7 cellular contexts compared by ENCODE assay signal in the genomic region with DNA sequence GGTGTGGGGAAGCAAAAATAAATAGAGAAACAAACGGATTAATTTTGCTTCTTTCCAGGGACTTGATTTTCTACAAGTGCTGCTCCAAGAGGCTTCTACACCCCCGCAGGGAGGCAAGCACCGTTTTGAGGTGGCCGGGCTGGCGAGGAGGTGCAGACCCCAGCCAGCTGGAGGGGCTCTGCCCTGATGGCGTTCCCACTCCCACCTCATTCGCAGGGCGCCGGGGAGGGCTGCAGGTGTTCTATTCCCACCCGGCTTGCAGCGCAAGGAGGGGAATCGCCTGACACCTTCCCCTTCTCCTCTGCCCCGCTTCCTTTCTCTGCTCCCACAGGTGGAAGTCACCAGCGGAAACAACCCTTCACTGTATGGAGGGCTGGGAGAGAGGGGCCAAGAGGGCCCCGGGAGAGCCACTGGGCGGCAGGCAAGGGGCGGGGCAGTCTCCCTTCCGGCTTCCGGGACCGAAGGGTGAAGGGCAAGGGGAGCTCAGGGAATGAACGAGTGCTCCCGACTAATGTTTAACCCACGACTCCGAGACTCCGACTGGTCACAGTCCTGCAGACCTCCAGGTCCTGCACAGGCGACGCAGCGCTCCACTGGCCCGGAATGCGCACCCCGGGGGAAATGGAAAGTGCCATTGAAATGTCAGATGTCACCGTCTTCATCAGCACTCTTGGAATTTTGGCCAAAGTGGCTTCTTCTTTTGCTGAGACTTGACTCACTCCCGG. TPM values are rescaled to one million over a fixed set of nuclear protein-coding genes. Genes with fewer than 3 reads are reported as not detected.
DNase-seq lines count a peak whose midpoint lies in the region; ATAC-seq, FAIRE-seq and TF ChIP-seq lines count a peak whose summit lies in the region.

No MANE protein-coding gene starts in this region.

- DNase-seq in GM12891 (ENCODE audit: insufficient read length, low spot score) (peak; percentile 55), LHCN-M2 (ENCODE audit: low read depth) (peak; percentile 32), epidermal melanocyte (ENCODE audit: insufficient read length, low spot score) (peak; percentile 40)
- peak; percentile 56 for DNase-seq in activated CD4-positive, alpha-beta T cell treated with anti-CD3 and anti-CD28 coated beads for 48 hours

- no peaks in the 10 kb centered on the region for H3K27me3 ChIP-seq in mucosa of stomach (ENCODE audit: control insufficient read depth, insufficient read depth, low read length)

- peak overlapping the region; percentile 100 for H3K4me3 ChIP-seq in mucosa of stomach (ENCODE audit: low read length)

- H3K9ac ChIP-seq in mucosa of stomach (ENCODE audit: low read length), result peak overlapping the region; percentile 94

- H3K27ac ChIP-seq in temporal lobe (ENCODE audit: low read depth, low read length), result peak overlapping the region; percentile 17

- H3K36me3 ChIP-seq in mucosa of stomach (ENCODE audit: control insufficient read depth, insufficient read depth, low read length), result no peaks in the 10 kb centered on the region

- H3K9me3 ChIP-seq in mucosa of stomach (ENCODE audit: control insufficient read depth, low read length), result no peaks in the 10 kb centered on the region

- peaks cover 40% of the 10 kb centered on the region for H3K4me1 ChIP-seq in mucosa of stomach (ENCODE audit: control insufficient read depth, insufficient read depth, low read length)

- no peak for FAIRE-seq in GM12891 (lab: Jason Lieb, UNC)

- ATAC-seq in GM21786 (IDR thresholded peaks at IDR 0.05; ENCODE audit: unreplicated experiment), result peak; percentile 46

- TF ChIP-seq POLR2A in GM12891 (IDR thresholded peaks at IDR 0.05; ENCODE audit: low read depth, low read length), result no peak

TF ChIP-seq in GM12891, 5 proteins besides CTCF, POLR2A, EP300 and RAD21:
- TF ChIP-seq POLR2AphosphoS5 (IDR thresholded peaks at IDR 0.05; ENCODE audit: low read depth, low read length) (no peak), POU2F2 (IDR thresholded peaks at IDR 0.05; ENCODE audit: low read depth, low read length) (no peak), TAF1 (IDR thresholded peaks at IDR 0.05; ENCODE audit: low read depth, low read length) (no peak), SPI1 (IDR thresholded peaks at IDR 0.05; ENCODE audit: low read depth, low read length) (no peak), PAX5 (IDR thresholded peaks at IDR 0.05; ENCODE audit: insufficient read depth, low read length, severe bottlenecking) (no peak)

RNA-seq across cellular contexts. Expression of a gene that starts 29.1 kb away (rescaled TPM):
- not detected for polyA plus RNA-seq in GM12891 (2012; ENCODE audit: low read depth, missing spikeins)
- 0.11 TPM in 1 of 2 replicates, not detected in the other for total RNA-seq in LHCN-M2 (2014; rRNA removed)
- not detected for polyA plus RNA-seq in LHCN-M2 (2012)
- total RNA-seq in temporal lobe, result not detected

RNA-seq across cellular contexts. Expression of a gene that starts 45.2 kb away (rescaled TPM):
- not detected for polyA plus RNA-seq in GM12891 (2012; ENCODE audit: low read depth, missing spikeins)
- total RNA-seq in LHCN-M2 (2014; rRNA removed) (not detected in 2 replicates), temporal lobe (not detected)
- polyA plus RNA-seq in LHCN-M2 (2012), result not detected

Comparison
In these comparisons a context has a peak if more than half of its experiments do, and no peak if none do; other contexts are left out.
1. Peak in every context shown above with its lines: DNase-seq, ATAC-seq, H3K4me3 ChIP-seq and H3K27ac ChIP-seq.